In the genomic region with DNA sequence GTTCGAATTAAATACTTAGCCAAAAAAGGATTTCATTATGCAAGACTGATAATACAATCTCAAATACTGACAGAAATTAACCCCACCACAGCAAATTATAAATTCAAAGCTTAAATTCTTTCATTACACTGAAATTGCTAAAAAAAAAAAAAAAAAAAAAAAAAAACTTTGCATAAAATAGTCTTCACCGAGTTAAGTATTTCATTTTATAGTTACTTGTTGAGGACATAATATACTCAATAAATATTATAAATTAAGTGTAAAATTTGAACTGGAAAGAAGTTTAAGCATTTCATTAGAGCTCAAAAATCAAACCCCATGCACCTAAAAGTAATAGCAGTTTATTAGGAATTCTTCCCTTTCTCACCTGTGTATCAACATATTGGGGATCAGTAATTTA, we compare ENCODE assay signal across 14 cellular contexts. TPM values are rescaled to one million over a fixed set of nuclear protein-coding genes. Genes with fewer than 3 reads are reported as not detected.
DNase-seq lines count a peak whose midpoint lies in the region; ATAC-seq and TF ChIP-seq lines count a peak whose summit lies in the region.
"Had no signal": no experiment of that assay in that cellular context is flagged by ENCODE, and none has a peak within 500 bp of the region (broad histone marks: within the 10 kb centered on the region; RNA-seq: fewer than 3 reads in every experiment).

No MANE protein-coding gene starts in this region.

- H3K9ac ChIP-seq in MM.1S (ENCODE audit: low read length) (no peak overlapping the region), skeletal muscle satellite cell (ENCODE audit: low read depth, low read length) (no peak overlapping the region)

- H3K4me3 ChIP-seq in MM.1S (ENCODE audit: low read length) (no peak overlapping the region), skeletal muscle satellite cell (ENCODE audit: low read length) (no peak overlapping the region)

- peaks cover 71% of the 10 kb centered on the region for H3K4me1 Mint-ChIP-seq in activated naive CD8-positive, alpha-beta T cell (ENCODE audit: low read depth)
- peaks cover 77% of the 10 kb centered on the region for H3K4me1 Mint-ChIP-seq in activated naive CD8-positive, alpha-beta T cell treated with anti-CD3 and anti-CD28 coated beads, Interleukin-2, amount 50 U/mL, for 24 hours
- peaks cover 52% of the 10 kb centered on the region for H3K4me1 Mint-ChIP-seq in brain

- no peak overlapping the region for H3K27ac Mint-ChIP-seq in activated naive CD8-positive, alpha-beta T cell
- H3K27ac Mint-ChIP-seq in activated naive CD8-positive, alpha-beta T cell treated with anti-CD3 and anti-CD28 coated beads, Interleukin-2, amount 50 U/mL, for 24 hours = no peak overlapping the region
- peak overlapping the region in 1 of 5 experiments; percentile 85 for H3K27ac Mint-ChIP-seq in brain

- no peaks in the 10 kb centered on the region for H3K27me3 Mint-ChIP-seq in activated naive CD8-positive, alpha-beta T cell
- H3K27me3 Mint-ChIP-seq in activated naive CD8-positive, alpha-beta T cell treated with anti-CD3 and anti-CD28 coated beads, Interleukin-2, amount 50 U/mL, for 24 hours = no peaks in the 10 kb centered on the region
- peaks cover 3% of the 10 kb centered on the region for H3K27me3 Mint-ChIP-seq in brain

- H3K9me3 ChIP-seq in MM.1S (replicated peaks; ENCODE audit: insufficient read depth, low read length) (no peaks in the 10 kb centered on the region), skeletal muscle satellite cell (replicated peaks; ENCODE audit: low read length) (no peaks in the 10 kb centered on the region)
- H3K9me3 ChIP-seq: left lung, Peyer's patch had no signal

- H3K4me3 Mint-ChIP-seq in activated naive CD8-positive, alpha-beta T cell = peak overlapping the region; percentile 97
- H3K4me3 Mint-ChIP-seq in activated naive CD8-positive, alpha-beta T cell treated with anti-CD3 and anti-CD28 coated beads, Interleukin-2, amount 50 U/mL, for 24 hours = no peak overlapping the region
- H3K4me3 Mint-ChIP-seq in brain = peak overlapping the region; percentile 45 to 99 (median 95)

- H3K36me3 Mint-ChIP-seq in activated naive CD8-positive, alpha-beta T cell = peaks cover 4% of the 10 kb centered on the region
- peaks cover 22% of the 10 kb centered on the region for H3K36me3 Mint-ChIP-seq in activated naive CD8-positive, alpha-beta T cell treated with anti-CD3 and anti-CD28 coated beads, Interleukin-2, amount 50 U/mL, for 24 hours (ENCODE audit: low read depth)
- peaks cover 6% of the 10 kb centered on the region for H3K36me3 Mint-ChIP-seq in brain

- no peaks in the 10 kb centered on the region for H3K9me3 Mint-ChIP-seq in activated naive CD8-positive, alpha-beta T cell (ENCODE audit: low read depth)
- H3K9me3 Mint-ChIP-seq in activated naive CD8-positive, alpha-beta T cell treated with anti-CD3 and anti-CD28 coated beads, Interleukin-2, amount 50 U/mL, for 24 hours = no peaks in the 10 kb centered on the region
- peaks cover 0 to 2% (median 0%) of the 10 kb centered on the region in 5 experiments for H3K9me3 Mint-ChIP-seq in brain

- H3K9me2 ChIP-seq in MM.1S (replicated peaks; ENCODE audit: insufficient read depth, low read length) = no peaks in the 10 kb centered on the region

- H3K27me3 ChIP-seq in MM.1S (replicated peaks; ENCODE audit: insufficient read depth, low read length) (no peaks in the 10 kb centered on the region), skeletal muscle satellite cell (ENCODE audit: control insufficient read depth, insufficient read depth, low read length) (no peaks in the 10 kb centered on the region)
- H3K27me3 ChIP-seq: left lung, Peyer's patch had no signal

- no peak overlapping the region for H2AFZ ChIP-seq in MM.1S (ENCODE audit: low read length)

- no peak for ATAC-seq in activated naive CD8-positive, alpha-beta T cell treated with anti-CD3 and anti-CD28 coated beads, Interleukin-2, amount 50 U/mL, for 24 hours
- ATAC-seq in GM19324 (IDR thresholded peaks at IDR 0.05; ENCODE audit: low FRiP score, unreplicated experiment) = no peak
- ATAC-seq in GM19328 (IDR thresholded peaks at IDR 0.05; ENCODE audit: unreplicated experiment) = no peak
- ATAC-seq: left lung had no signal

- no peaks in the 10 kb centered on the region for H4K20me1 ChIP-seq in MM.1S (ENCODE audit: insufficient read depth, low read length)

- no peak for DNase-seq in activated naive CD8-positive, alpha-beta T cell treated with anti-CD3 and anti-CD28 coated beads, Interleukin-2, amount 50 U/mL, for 24 hours
- no peak for DNase-seq in MM.1S
- DNase-seq in GM13977 (ENCODE audit: low spot score) = no peak
- DNase-seq: activated CD4-positive, CD25-positive, alpha-beta regulatory T cell; cerebellar nuclear complex; left lung; NCI-H1694; Peyer's patch; retina had no signal

- in situ Hi-C loops in GM13977 (cut with MboI; ENCODE audit: low pct_unique_long_range_greater_than_20kb, low sequenced_read_pairs, unreplicated experiment) = loop anchor here (25.0 kb wide), 1 partner anchor 202 kb away; a partner anchor contains a TSS

- H3K4me2 ChIP-seq in MM.1S (ENCODE audit: low read depth, low read length) = peak overlapping the region; percentile 86; the same call in 1 of the 2 replicates
- peak overlapping the region; percentile 96 for H3K4me2 ChIP-seq in skeletal muscle satellite cell (ENCODE audit: low read length)

- TF ChIP-seq CTCF in MM.1S (IDR thresholded peaks at IDR 0.05; ENCODE audit: low read length) (no peak), brain (conservative IDR thresholded peaks at IDR 0.05) (no peak), GM13977 (IDR thresholded peaks at IDR 0.05; ENCODE audit: extremely low read depth, insufficient read depth, missing control alignments) (no peak)

- peaks cover 36% of the 10 kb centered on the region for H3F3A ChIP-seq in MM.1S (ENCODE audit: insufficient read depth, low read length)

- H3K36me3 ChIP-seq in MM.1S (replicated peaks; ENCODE audit: insufficient read depth, low read length) = peaks cover 1% of the 10 kb centered on the region; the same call in 1 of the 2 replicates
- H3K36me3 ChIP-seq in skeletal muscle satellite cell (ENCODE audit: insufficient read depth, low read length) = peaks cover 7% of the 10 kb centered on the region
- H3K36me3 ChIP-seq: left lung, Peyer's patch had no signal

- peaks cover 30% of the 10 kb centered on the region for H3K4me1 ChIP-seq in MM.1S (ENCODE audit: low read length)
- peaks cover 38% of the 10 kb centered on the region for H3K4me1 ChIP-seq in skeletal muscle satellite cell (ENCODE audit: control insufficient read depth, insufficient read depth, low read length)

- H3K79me2 ChIP-seq in MM.1S (ENCODE audit: low read length) = peaks cover 30% of the 10 kb centered on the region

- no peak overlapping the region for H3K27ac ChIP-seq in MM.1S (ENCODE audit: low read length)

RNA-seq across cellular contexts. Expression of a gene that starts 1.9 kb away (rescaled TPM):
- 51.1 TPM for polyA plus RNA-seq in brain (ENCODE audit: insufficient read depth, low read depth, low replicate concordance)
- 79.3 and 94.3 TPM in 2 replicates for total RNA-seq in skeletal muscle satellite cell (2012; rRNA removed)
